ENCODE assay signal across 9 cellular contexts in genomic region chr12:109134186-109134917, GRCh38. TPM values are rescaled to one million over a fixed set of nuclear protein-coding genes. Genes with fewer than 3 reads are reported as not detected.
DNase-seq lines count a peak whose midpoint lies in the region; ATAC-seq and TF ChIP-seq lines count a peak whose summit lies in the region.
"Had no signal": no experiment of that assay in that cellular context is flagged by ENCODE, and none has a peak within 500 bp of the region (broad histone marks: within the 10 kb centered on the region; RNA-seq: fewer than 3 reads in every experiment).

No MANE protein-coding gene starts in this region.

- no peak overlapping the region for H3K4me3 ChIP-seq in SJCRH30

- H3K36me3 Mint-ChIP-seq in activated CD8-positive, alpha-beta memory T cell treated with anti-CD3 and anti-CD28 coated beads, Interleukin-2, amount 10 ng/mL, durations not matched to agents 7 days and 5 days = no peaks in the 10 kb centered on the region

- peak; percentile 69 for ATAC-seq in sciatic nerve
- ATAC-seq in GM21723 (IDR thresholded peaks at IDR 0.05; ENCODE audit: unreplicated experiment) = no peak
- ATAC-seq in activated CD8-positive, alpha-beta memory T cell treated with anti-CD3 and anti-CD28 coated beads, Interleukin-2, amount 10 ng/mL, durations not matched to agents 7 days and 5 days = no peak

- no peak overlapping the region for H3K4me3 Mint-ChIP-seq in activated CD8-positive, alpha-beta memory T cell treated with anti-CD3 and anti-CD28 coated beads, Interleukin-2, amount 10 ng/mL, durations not matched to agents 7 days and 5 days

- peaks cover 5% of the 10 kb centered on the region for H3K27me3 Mint-ChIP-seq in activated CD8-positive, alpha-beta memory T cell treated with anti-CD3 and anti-CD28 coated beads, Interleukin-2, amount 10 ng/mL, durations not matched to agents 7 days and 5 days

- DNase-seq in SJCRH30 = peak; percentile 37 to 58
- peak; percentile 84 for DNase-seq in fibroblast of the conjunctiva (ENCODE audit: low read depth)
- DNase-seq in sciatic nerve (ENCODE audit: low spot score) = peak; percentile 61
- no peak for DNase-seq in midbrain (lab: John Stamatoyannopoulos, UW)
- no peak for DNase-seq in Ammon's horn (ENCODE audit: low spot score)
- no peak for DNase-seq in activated CD8-positive, alpha-beta memory T cell treated with anti-CD3 and anti-CD28 coated beads, Interleukin-2, amount 10 ng/mL, durations not matched to agents 7 days and 5 days
- DNase-seq: stimulated activated naive CD4-positive, alpha-beta T cell treated with Interleukin-2 at 50 U/mL for 16 hours had no signal

- CTCF ChIA-PET in activated CD8-positive, alpha-beta memory T cell treated with anti-CD3 and anti-CD28 coated beads, Interleukin-2, amount 10 ng/mL, durations not matched to agents 7 days and 5 days (lab: Charles Lee) = interaction anchor here (1.3 to 1.7 kb wide), 2 partner anchors 23 to 259 kb away, joined by 3 to 6 read pairs; no protein-coding TSS in a partner anchor

- H3K9me3 ChIP-seq in SJCRH30 (replicated peaks) = no peaks in the 10 kb centered on the region; the same call in 1 of the 2 replicates

- TF ChIP-seq CTCF in GM12874 (IDR thresholded peaks at IDR 0.05; ENCODE audit: insufficient read depth, low read depth, low read length) = peak; percentile 46; the same call in 1 of the 2 replicates

- no peaks in the 10 kb centered on the region for H3K36me3 ChIP-seq in SJCRH30

- H3K27ac ChIP-seq in SJCRH30 = no peak overlapping the region

- no peaks in the 10 kb centered on the region for H3K27me3 ChIP-seq in SJCRH30

- no peaks in the 10 kb centered on the region for H3K9me3 Mint-ChIP-seq in activated CD8-positive, alpha-beta memory T cell treated with anti-CD3 and anti-CD28 coated beads, Interleukin-2, amount 10 ng/mL, durations not matched to agents 7 days and 5 days (ENCODE audit: low read depth)

- H3K4me1 Mint-ChIP-seq in activated CD8-positive, alpha-beta memory T cell treated with anti-CD3 and anti-CD28 coated beads, Interleukin-2, amount 10 ng/mL, durations not matched to agents 7 days and 5 days = no peaks in the 10 kb centered on the region

- intact Hi-C loops in sciatic nerve (cut with DNase I) = no loop called here

- peaks cover 16% of the 10 kb centered on the region for H3K4me1 ChIP-seq in SJCRH30

- H3K27ac Mint-ChIP-seq in activated CD8-positive, alpha-beta memory T cell treated with anti-CD3 and anti-CD28 coated beads, Interleukin-2, amount 10 ng/mL, durations not matched to agents 7 days and 5 days = no peak overlapping the region

RNA-seq across cellular contexts. Expression of gene ACACB, which starts 18.0 kb away (rescaled TPM):
- total RNA-seq in SJCRH30 (2014; rRNA removed; shearing (Covaris generic)) = 2.9 and 3.3 TPM in 2 replicates
- 112 TPM for total RNA-seq in sciatic nerve
- total RNA-seq in activated CD8-positive, alpha-beta memory T cell treated with anti-CD3 and anti-CD28 coated beads, Interleukin-2, amount 10 ng/mL, durations not matched to agents 7 days and 5 days = 10 to 100 TPM; 10.4 to 15.1 TPM

RNA-seq across cellular contexts. Expression of gene UNG, which starts 37.0 kb away (rescaled TPM):
- total RNA-seq in SJCRH30 (2014; rRNA removed; shearing (Covaris generic)) = 82.3 and 86.7 TPM in 2 replicates
- 15.9 TPM for total RNA-seq in sciatic nerve
- total RNA-seq in activated CD8-positive, alpha-beta memory T cell treated with anti-CD3 and anti-CD28 coated beads, Interleukin-2, amount 10 ng/mL, durations not matched to agents 7 days and 5 days = 10 to 100 TPM; 53.7 to 75.6 TPM

RNA-seq across cellular contexts. Expression of gene ALKBH2, which starts 41.1 kb away (rescaled TPM):
- 25.9 and 27.8 TPM in 2 replicates for total RNA-seq in SJCRH30 (2014; rRNA removed; shearing (Covaris generic))
- total RNA-seq in sciatic nerve = 12.6 TPM
- total RNA-seq in activated CD8-positive, alpha-beta memory T cell treated with anti-CD3 and anti-CD28 coated beads, Interleukin-2, amount 10 ng/mL, durations not matched to agents 7 days and 5 days = 10 to 100 TPM; 14.0 to 17.2 TPM

Comparison
In these comparisons a context has a peak if more than half of its experiments do, and no peak if none do; other contexts are left out.
1. DNase-seq: peak in SJCRH30 (2 of 2), fibroblast of the conjunctiva (single experiment) and sciatic nerve (single experiment); none in midbrain (single experiment), Ammon's horn (single experiment) and activated CD8-positive, alpha-beta memory T cell treated with anti-CD3 and anti-CD28 coated beads, Interleukin-2, amount 10 ng/mL, durations not matched to agents 7 days and 5 days (single experiment).